In the genomic region with DNA sequence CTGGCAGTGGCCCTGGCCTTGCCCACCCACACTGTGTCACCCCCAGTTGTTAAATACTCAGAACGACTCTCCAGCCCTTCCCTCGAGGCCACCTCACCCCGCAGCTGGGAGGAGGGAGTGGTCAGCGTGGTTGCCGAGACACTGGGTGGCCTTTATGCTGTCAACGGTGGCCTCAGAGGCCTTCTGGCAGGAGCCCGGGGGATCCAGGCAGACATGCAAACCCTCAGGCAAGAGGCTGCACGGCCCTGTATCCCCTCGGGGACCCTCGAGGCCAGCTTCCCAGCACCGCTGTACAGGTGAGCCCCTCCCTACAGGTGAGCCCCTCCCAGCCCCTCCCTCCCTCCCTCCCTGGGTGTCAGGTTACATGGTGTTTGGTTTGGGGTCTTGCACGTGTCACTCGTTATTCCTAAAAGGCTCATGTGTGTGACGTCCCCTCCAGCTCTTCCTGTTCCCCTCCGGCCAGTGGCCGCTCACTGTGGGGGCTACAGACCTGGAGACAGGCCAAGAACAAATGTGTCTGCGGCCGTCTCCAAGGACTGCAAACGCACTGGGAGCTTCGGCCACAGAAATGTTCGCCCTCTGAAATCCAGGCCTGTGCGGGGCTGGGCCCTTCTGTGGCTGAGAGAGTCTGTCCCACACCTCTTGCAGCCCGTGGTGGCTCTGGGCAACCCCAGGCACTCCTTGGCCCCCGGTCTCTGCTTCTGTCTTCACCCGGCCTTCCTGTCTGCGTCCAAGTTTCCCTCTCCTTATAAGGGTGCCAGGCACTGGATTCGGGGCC, we compare ENCODE assay signal across 12 cellular contexts. TPM values are rescaled to one million over a fixed set of nuclear protein-coding genes. Genes with fewer than 3 reads are reported as not detected.
DNase-seq lines count a peak whose midpoint lies in the region; ATAC-seq and TF ChIP-seq lines count a peak whose summit lies in the region.
"Had no signal": no experiment of that assay in that cellular context is flagged by ENCODE, and none has a peak within 500 bp of the region (broad histone marks: within the 10 kb centered on the region; RNA-seq: fewer than 3 reads in every experiment).

Gene TEKTIP1 (plus strand): TSS at position 210 of the 778 bp plus-strand sequence. CDS start 4 bp downstream, at position 214.

- peaks cover 5% of the 10 kb centered on the region; the same call in 1 of the 2 replicates for H3F3A ChIP-seq in GM23248 (ENCODE audit: insufficient read depth)

- CTCF ChIA-PET in activated CD4-positive, alpha-beta T cell treated with anti-CD3 and anti-CD28 coated beads for 36 hours (lab: Charles Lee): no interaction called here

- in situ Hi-C loops in GM23248 (cut with MboI): loop anchor here (10.0 kb wide), 1 partner anchor 166 kb away; the partner anchor contains the start of genes PIP5K1C and TJP3

- H3K9me3 Mint-ChIP-seq in activated CD4-positive, alpha-beta T cell treated with anti-CD3 and anti-CD28 coated beads for 36 hours (ENCODE audit: low read depth): no peaks in the 10 kb centered on the region
- H3K9me3 Mint-ChIP-seq in natural killer cell treated with Interleukin-12 subunit alpha and Interleukin-12 subunit beta and Interleukin-15 and Interleukin-18, amount 100 ng/mL, for 72 hours: no peaks in the 10 kb centered on the region
- H3K9me3 Mint-ChIP-seq: CD4-positive, alpha-beta memory T cell had no signal

- no peaks in the 10 kb centered on the region for H3K27me3 ChIP-seq in GM23248 (replicated peaks; ENCODE audit: insufficient read depth)

- no peaks in the 10 kb centered on the region for H3K4me1 Mint-ChIP-seq in activated CD4-positive, alpha-beta T cell treated with anti-CD3 and anti-CD28 coated beads for 36 hours
- peaks cover 0 to 4% of the 10 kb centered on the region in 2 donors for H3K4me1 Mint-ChIP-seq in natural killer cell treated with Interleukin-12 subunit alpha and Interleukin-12 subunit beta and Interleukin-15 and Interleukin-18, amount 100 ng/mL, for 72 hours (ENCODE audit: low read depth in 2 of 2)
- H3K4me1 Mint-ChIP-seq: CD4-positive, alpha-beta memory T cell had no signal

- no peak within 1 kb of the TSS for H3K27ac Mint-ChIP-seq in activated CD4-positive, alpha-beta T cell treated with anti-CD3 and anti-CD28 coated beads for 36 hours
- no peak within 1 kb of the TSS for H3K27ac Mint-ChIP-seq in natural killer cell treated with Interleukin-12 subunit alpha and Interleukin-12 subunit beta and Interleukin-15 and Interleukin-18, amount 100 ng/mL, for 72 hours

- H3K27ac ChIP-seq in 22Rv1: peak within 1 kb of the TSS; percentile 25
- H3K27ac ChIP-seq in GM23248: no peak within 1 kb of the TSS

- H3K4me1 ChIP-seq in GM23248 (ENCODE audit: insufficient read depth): no peaks in the 10 kb centered on the region

- DNase-seq in GM23248 (peak; percentile 41), T1000 (lab: John Stamatoyannopoulos, UW) (peak; percentile 13), left colon (no peak)
- DNase-seq in activated CD4-positive, alpha-beta T cell treated with anti-CD3 and anti-CD28 coated beads for 36 hours: no peak
- no peak for DNase-seq in natural killer cell treated with Interleukin-12 subunit alpha and Interleukin-12 subunit beta and Interleukin-15 and Interleukin-18, amount 100 ng/mL, for 72 hours (ENCODE audit: low spot score)
- DNase-seq: CD4-positive, alpha-beta memory T cell had no signal

- H3K36me3 ChIP-seq in GM23248 (ENCODE audit: low read depth): no peaks in the 10 kb centered on the region

- H3K4me3 ChIP-seq in GM23248: no peak within 1 kb of the TSS
- H3K4me3 ChIP-seq: lung had no signal

- H3K9me2 ChIP-seq in GM23248 (ENCODE audit: insufficient read depth): no peaks in the 10 kb centered on the region

- TF ChIP-seq CTCF in 22Rv1 (IDR thresholded peaks at IDR 0.05): no peak

- no peak within 1 kb of the TSS for H2AFZ ChIP-seq in GM23248

- no peaks in the 10 kb centered on the region for H3K27me3 Mint-ChIP-seq in activated CD4-positive, alpha-beta T cell treated with anti-CD3 and anti-CD28 coated beads for 36 hours
- H3K27me3 Mint-ChIP-seq in natural killer cell treated with Interleukin-12 subunit alpha and Interleukin-12 subunit beta and Interleukin-15 and Interleukin-18, amount 100 ng/mL, for 72 hours: no peaks in the 10 kb centered on the region
- H3K27me3 Mint-ChIP-seq: CD4-positive, alpha-beta memory T cell had no signal

- no peak within 1 kb of the TSS for H3K4me2 ChIP-seq in GM23248 (ENCODE audit: unreplicated experiment)

- H4K20me1 ChIP-seq in GM23248 (ENCODE audit: insufficient read depth): no peaks in the 10 kb centered on the region

- no peaks in the 10 kb centered on the region for H3K79me2 ChIP-seq in GM23248 (ENCODE audit: insufficient read depth)

- H3K4me3 Mint-ChIP-seq in activated CD4-positive, alpha-beta T cell treated with anti-CD3 and anti-CD28 coated beads for 36 hours: no peak within 1 kb of the TSS
- H3K4me3 Mint-ChIP-seq in natural killer cell treated with Interleukin-12 subunit alpha and Interleukin-12 subunit beta and Interleukin-15 and Interleukin-18, amount 100 ng/mL, for 72 hours: no peak within 1 kb of the TSS
- H3K4me3 Mint-ChIP-seq: CD4-positive, alpha-beta memory T cell had no signal

- H3K9me3 ChIP-seq in GM23248 (ENCODE audit: low read depth): no peaks in the 10 kb centered on the region

- ATAC-seq in left colon: peak; percentile 8
- ATAC-seq in HG02840 (IDR thresholded peaks at IDR 0.05; ENCODE audit: low FRiP score, unreplicated experiment): no peak
- ATAC-seq in activated CD4-positive, alpha-beta T cell treated with anti-CD3 and anti-CD28 coated beads for 36 hours: no peak
- ATAC-seq in natural killer cell treated with Interleukin-12 subunit alpha and Interleukin-12 subunit beta and Interleukin-15 and Interleukin-18, amount 100 ng/mL, for 72 hours: no peak
- ATAC-seq in HG03460 (IDR thresholded peaks at IDR 0.05; ENCODE audit: unreplicated experiment): no peak

- H3K36me3 Mint-ChIP-seq in activated CD4-positive, alpha-beta T cell treated with anti-CD3 and anti-CD28 coated beads for 36 hours (ENCODE audit: low read depth): peaks cover 21% of the 10 kb centered on the region
- no peaks in the 10 kb centered on the region for H3K36me3 Mint-ChIP-seq in natural killer cell treated with Interleukin-12 subunit alpha and Interleukin-12 subunit beta and Interleukin-15 and Interleukin-18, amount 100 ng/mL, for 72 hours

- intact Hi-C loops in left colon (cut with DNase I, micrococcal nuclease): no loop called here
- intact Hi-C loops in activated CD4-positive, alpha-beta T cell treated with anti-CD3 and anti-CD28 coated beads for 36 hours (cut with DNase I, micrococcal nuclease): no loop called here

- no peak within 1 kb of the TSS for H3K9ac ChIP-seq in GM23248

- POLR2A ChIA-PET in activated CD4-positive, alpha-beta T cell treated with anti-CD3 and anti-CD28 coated beads for 36 hours (lab: Charles Lee): no interaction called here

- 58 to 61% methylated on average over 24 to 25 of the region's 27 CpGs for WGBS in GM23248 (ENCODE audit: low coverage in 1 of 2, low lambda C conversion rate in 2 of 2, missing lambda C conversion rate in 2 of 2), 2 experiments

RNA-seq across cellular contexts. Expression of gene TEKTIP1, which starts in this region (rescaled TPM):
- not detected in 2 replicates for total RNA-seq in GM23248 (2014; rRNA removed; shearing (Covaris generic))
- polyA plus RNA-seq in GM23248 (2016; fragmentation: Nextera tagmentation; extraction: Ambion mirVana): 0.33 TPM in 1 of 2 replicates, not detected in the other
- total RNA-seq in left colon: 1 to 10 TPM; 2.2 to 3.5 TPM
- 1 to 10 TPM; 1.4 to 2.5 TPM for total RNA-seq in activated CD4-positive, alpha-beta T cell treated with anti-CD3 and anti-CD28 coated beads for 36 hours
- 1 to 10 TPM; 3.3 to 4.4 TPM for total RNA-seq in natural killer cell treated with Interleukin-12 subunit alpha and Interleukin-12 subunit beta and Interleukin-15 and Interleukin-18, amount 100 ng/mL, for 72 hours
- total RNA-seq: LHCN-M2, NCI-H460 had no signal

Comparison
In these comparisons a context has a peak if more than half of its experiments do, and no peak if none do; other contexts are left out.
1. Peak in DNase-seq in GM23248; RNA of the gene not detected or under 1 TPM.